8 cellular contexts compared by ENCODE assay signal in genomic region chr6:26322645-26323482, GRCh38. TPM values are rescaled to one million over a fixed set of nuclear protein-coding genes. Genes with fewer than 3 reads are reported as not detected.
A peak's percentile ranks its signal among the peaks of the same experiment; 100 is the strongest.
DNase-seq lines count a peak whose midpoint lies in the region; ATAC-seq, FAIRE-seq and TF ChIP-seq lines count a peak whose summit lies in the region.

No MANE protein-coding gene starts in this region.

- no peak overlapping the region for H2AFZ ChIP-seq in H9 (ENCODE audit: low read length)

- H3K79me1 ChIP-seq in H9 (ENCODE audit: insufficient read depth, low read depth, low read length, poor library complexity, severe bottlenecking), result no peaks in the 10 kb centered on the region

- no peak overlapping the region for H3K23ac ChIP-seq in H9 (ENCODE audit: insufficient read length, low read depth, low read length)

- H3K18ac ChIP-seq in H9 (ENCODE audit: insufficient read length, low read depth, low read length), result no peak overlapping the region

- H2BK15ac ChIP-seq in H9 (ENCODE audit: low read depth, low read length), result no peak overlapping the region; the same call in 1 of the 2 replicates

- DNase-seq in Caco-2 (peak; percentile 72 to 87), H9 (peak; percentile 57), NCI-H2081 treated with DMSO at 0.1 percent for 48 hours (lab: John Stamatoyannopoulos, UW) (peak; percentile 11), chondrocyte (ENCODE audit: low spot score) (no peak), left colon (peak; percentile 35 to 46)
- DNase-seq in stimulated activated CD4-positive, alpha-beta T cell treated with anti-CD3 and anti-CD28 coated beads, Interleukin-4, amount 100 ng/mL, for 48 hours (ENCODE audit: low read depth in 2 of 2), result peak; percentile 60 to 63

- intact Hi-C loops in Caco-2 (cut with micrococcal nuclease; ENCODE audit: unreplicated experiment) (loop anchor here (1.0 to 10.0 kb wide), 3 partner anchors 8 to 212 kb away; partner anchors contain the start of gene HMGN4), left colon (cut with DNase I, micrococcal nuclease) (no loop called here)

- peak overlapping the region; percentile 57 for H3K4me3 Mint-ChIP-seq in Caco-2 (ENCODE audit: unreplicated experiment)
- H3K4me3 Mint-ChIP-seq in H9, result peak overlapping the region; percentile 83 to 91
- H3K4me3 Mint-ChIP-seq in chondrocyte (ENCODE audit: unreplicated experiment), result peak overlapping the region; percentile 81

- no peak overlapping the region for H3K14ac ChIP-seq in H9 (ENCODE audit: insufficient read depth, low read length)

- no peak overlapping the region for H4K8ac ChIP-seq in H9 (replicated peaks; ENCODE audit: insufficient read length, low read depth, low read length)

- H3K36me3 Mint-ChIP-seq in Caco-2 (ENCODE audit: insufficient read depth, unreplicated experiment) (peaks cover 34% of the 10 kb centered on the region), H9 (ENCODE audit: insufficient read depth in 1 of 3, low read depth in 3 of 3) (no peaks in the 10 kb centered on the region; a peak in 1 of 7 replicates), chondrocyte (ENCODE audit: low read depth) (no peaks in the 10 kb centered on the region)

- H3K27ac ChIP-seq in H9 (ENCODE audit: insufficient read length, low read depth, low read length), result no peak overlapping the region

- H3K4me1 Mint-ChIP-seq in Caco-2 (ENCODE audit: low read depth, unreplicated experiment) (peaks cover 26% of the 10 kb centered on the region), H9 (peaks cover 20 to 32% of the 10 kb centered on the region in 2 experiments), chondrocyte (ENCODE audit: low read depth) (peaks cover 18% of the 10 kb centered on the region)

- H4K20me1 ChIP-seq in H9 (ENCODE audit: control insufficient read depth, insufficient read depth, insufficient read length), result no peaks in the 10 kb centered on the region

- peak overlapping the region; percentile 70 for H3K4me3 ChIP-seq in Caco-2 (ENCODE audit: low read depth, low read length)

- H2BK5ac ChIP-seq in H9 (ENCODE audit: insufficient read length, low read length), result no peak overlapping the region

- no peak overlapping the region for H3T11ph ChIP-seq in H9 (ENCODE audit: low read length)

- no peaks in the 10 kb centered on the region for H3K27me3 Mint-ChIP-seq in Caco-2 (ENCODE audit: insufficient read depth, unreplicated experiment)
- H3K27me3 Mint-ChIP-seq in H9 (ENCODE audit: low read depth), result peaks cover 6% of the 10 kb centered on the region
- no peaks in the 10 kb centered on the region for H3K27me3 Mint-ChIP-seq in chondrocyte (ENCODE audit: low read depth)

- TF ChIP-seq CTCF in Caco-2 (IDR thresholded peaks at IDR 0.05; ENCODE audit: insufficient read depth in 1 of 2, low read depth in 1 of 2, low read length in 1 of 2, severe bottlenecking in 1 of 2, unreplicated experiment in 1 of 2) (no peak), H9 (conservative IDR thresholded peaks at IDR 0.05) (no peak), chondrocyte (IDR thresholded peaks at IDR 0.05) (no peak)

- BruUV-seq in Caco-2 (replicated peaks; lab: Mats Ljungman, UMichigan), result TSS peak; percentile 100

- H3K27me3 ChIP-seq in Caco-2 (replicated peaks; ENCODE audit: control insufficient read depth, insufficient read depth, low read length), result no peaks in the 10 kb centered on the region
- no peaks in the 10 kb centered on the region for H3K27me3 ChIP-seq in H9 (ENCODE audit: insufficient read depth, low read length)

- H3K79me2 ChIP-seq in H9 (ENCODE audit: insufficient read depth, low read length), result no peaks in the 10 kb centered on the region

- WGBS in H9 (ENCODE audit: extremely low coverage, insufficient read length, low lambda C conversion rate), result no CpG with 5 or more reads among the region's 21 CpGs

- no peak overlapping the region for H3K56ac ChIP-seq in H9 (ENCODE audit: insufficient read length, low read depth, low read length)

- H3K36me3 ChIP-seq in Caco-2 (ENCODE audit: control insufficient read depth, insufficient read depth, low read length), result no peaks in the 10 kb centered on the region

- CTCF ChIA-PET in Caco-2 (lab: Charles Lee), result interaction anchor here (1.0 to 1.3 kb wide), 4 partner anchors 14 to 804 kb away, joined by 3 to 4 read pairs (median 4); no protein-coding TSS in a partner anchor

- H2BK20ac ChIP-seq in H9 (ENCODE audit: low read depth, low read length, poor library complexity, severe bottlenecking), result no peak overlapping the region

- H3K9me3 ChIP-seq in Caco-2, result no peaks in the 10 kb centered on the region
- H3K9me3 ChIP-seq in H9 (ENCODE audit: control insufficient read depth, low read depth, low read length), result no peaks in the 10 kb centered on the region

- H3K23me2 ChIP-seq in H9 (ENCODE audit: insufficient read length, low read depth, low read length, poor library complexity, severe bottlenecking), result no peaks in the 10 kb centered on the region

- POLR2A ChIA-PET in Caco-2 (lab: Charles Lee), result interaction anchor here (0.5 to 1.2 kb wide), 6 partner anchors 38 to 824 kb away, joined by 3 to 6 read pairs (median 4); a partner anchor contains a TSS

- no peak overlapping the region for H2BK12ac ChIP-seq in H9 (ENCODE audit: insufficient read length, low read depth, low read length)

- H3K4me1 ChIP-seq in Caco-2, result 0 out of 2 replicates have a peak, but pooled peaks cover 7% of the 10 kb centered on the region
- no peaks in the 10 kb centered on the region for H3K4me1 ChIP-seq in H9 (ENCODE audit: insufficient read depth, low read length)

- H3K4ac ChIP-seq in H9 (ENCODE audit: low read depth, low read length), result no peak overlapping the region

- no peak overlapping the region for H3K9ac ChIP-seq in H9 (ENCODE audit: extremely low read depth, insufficient read length, low read length)

- H3K27ac Mint-ChIP-seq in Caco-2 (ENCODE audit: unreplicated experiment) (peak overlapping the region; percentile 39), H9 (peak overlapping the region in 1 of 3 experiments; percentile 13; a peak in 2 of 7 replicates), chondrocyte (ENCODE audit: unreplicated experiment) (peak overlapping the region; percentile 96)

- H4K91ac ChIP-seq in H9 (ENCODE audit: insufficient read length, low read depth, low read length), result no peak overlapping the region

- H2AK5ac ChIP-seq in H9 (ENCODE audit: insufficient read length, low read length), result no peak overlapping the region

- peak; percentile 98 for FAIRE-seq in TTC549 (lab: Jason Lieb, UNC)

- ATAC-seq in left colon, result peak; percentile 73
- ATAC-seq in HG02938 (IDR thresholded peaks at IDR 0.05; ENCODE audit: unreplicated experiment), result no peak

- no peak overlapping the region for H4K5ac ChIP-seq in H9 (ENCODE audit: insufficient read length, low read depth, low read length)

- H3K9me3 Mint-ChIP-seq in Caco-2 (ENCODE audit: unreplicated experiment) (no peaks in the 10 kb centered on the region), H9 (peaks cover 0 to 3% of the 10 kb centered on the region in 2 experiments; a peak in 2 of 5 replicates), chondrocyte (ENCODE audit: low read depth) (no peaks in the 10 kb centered on the region)

- no peak overlapping the region for H2BK120ac ChIP-seq in H9 (ENCODE audit: low read depth, low read length, poor library complexity, severe bottlenecking)

- H3K4me2 ChIP-seq in H9 (ENCODE audit: insufficient read depth, insufficient read length, low read length), result peak overlapping the region; percentile 14

RNA-seq across cellular contexts. Expression of gene BTN3A2, which starts 42.1 kb away (rescaled TPM):
- total RNA-seq in Caco-2 (2022) (2.4 and 2.5 TPM in 2 replicates), H9 (2021) (3.3 and 4.0 TPM in 2 replicates), chondrocyte (7.2 to 18.0 TPM (median 7.7 TPM) in 3 replicates), left colon (10 to 100 TPM; 17.6 to 35.1 TPM)
